In the genomic region with DNA sequence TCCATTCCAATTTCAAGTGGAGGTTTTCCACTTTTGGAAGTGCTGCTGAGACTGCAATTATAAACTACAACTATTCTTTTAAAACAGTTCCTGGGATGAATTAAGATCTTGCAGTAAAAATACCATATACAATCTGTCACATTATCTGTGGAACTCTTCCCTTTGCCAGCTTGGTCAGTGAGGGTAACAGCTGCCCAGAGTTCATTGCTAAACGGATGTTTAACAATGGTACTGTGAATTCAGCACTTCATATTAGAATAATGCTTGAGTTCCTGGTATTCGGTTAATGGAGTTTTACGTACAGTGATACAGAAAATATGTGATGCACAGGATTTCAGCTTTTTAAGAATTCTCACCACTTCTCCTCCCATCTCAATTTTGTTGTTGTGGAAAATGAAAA, we compare ENCODE assay signal across 13 cellular contexts. TPM values are rescaled to one million over a fixed set of nuclear protein-coding genes. Genes with fewer than 3 reads are reported as not detected.
DNase-seq lines count a peak whose midpoint lies in the region; ATAC-seq and TF ChIP-seq lines count a peak whose summit lies in the region.
"Had no signal": no experiment of that assay in that cellular context is flagged by ENCODE, and none has a peak within 500 bp of the region (broad histone marks: within the 10 kb centered on the region; RNA-seq: fewer than 3 reads in every experiment).

No MANE protein-coding gene starts in this region.

- peak overlapping the region; percentile 56 for H3K27ac Mint-ChIP-seq in activated T-cell treated with anti-CD3 and anti-CD28 coated beads, Interleukin-2, amount 50 U/mL, for 72 hours
- H3K27ac Mint-ChIP-seq in T-cell: peak overlapping the region; percentile 82 to 88
- H3K27ac Mint-ChIP-seq in effector memory CD8-positive, alpha-beta T cell: peak overlapping the region; percentile 81 to 92
- H3K27ac Mint-ChIP-seq in stimulated activated naive B cell treated with anti-CD40 and anti-IgM and Interleukin-4, amounts not matched to agents 10 μg/mL and 1 μg/mL and 100 μg/mL, for 72 hours: peak overlapping the region; percentile 65

- H3K27me3 ChIP-seq in PC-9 (ENCODE audit: insufficient read depth, low read depth): no peaks in the 10 kb centered on the region
- H3K27me3 ChIP-seq: esophagus muscularis mucosa had no signal

- no peaks in the 10 kb centered on the region for H3K9me2 ChIP-seq in PC-9 (ENCODE audit: insufficient read depth)

- H3K36me3 Mint-ChIP-seq in activated T-cell treated with anti-CD3 and anti-CD28 coated beads, Interleukin-2, amount 50 U/mL, for 72 hours (ENCODE audit: insufficient read depth in 2 of 2): peaks cover 3 to 24% of the 10 kb centered on the region in 2 donors
- H3K36me3 Mint-ChIP-seq in T-cell: peaks cover 44% of the 10 kb centered on the region
- peaks cover 66% of the 10 kb centered on the region for H3K36me3 Mint-ChIP-seq in effector memory CD8-positive, alpha-beta T cell (ENCODE audit: insufficient read depth)
- peaks cover 35 to 52% of the 10 kb centered on the region in 2 donors for H3K36me3 Mint-ChIP-seq in stimulated activated naive B cell treated with anti-CD40 and anti-IgM and Interleukin-4, amounts not matched to agents 10 μg/mL and 1 μg/mL and 100 μg/mL, for 72 hours

- CTCF ChIA-PET in T-cell (lab: Charles Lee) (interaction anchor here in 1 of 2 donors (1.2 to 2.3 kb wide), 2 partner anchors 20 to 46 kb away, joined by 3 to 8 read pairs; no protein-coding TSS in a partner anchor), PC-9 (lab: Charles Lee) (interaction anchor here (0.6 to 1.6 kb wide), 5 partner anchors 11 to 722 kb away, joined by 3 to 4 read pairs (median 3); no protein-coding TSS in a partner anchor)

- no peak overlapping the region for H2AFZ ChIP-seq in PC-9

- no peaks in the 10 kb centered on the region for H3K9me3 Mint-ChIP-seq in activated T-cell treated with anti-CD3 and anti-CD28 coated beads, Interleukin-2, amount 50 U/mL, for 72 hours
- no peaks in the 10 kb centered on the region for H3K9me3 Mint-ChIP-seq in T-cell
- H3K9me3 Mint-ChIP-seq in effector memory CD8-positive, alpha-beta T cell: no peaks in the 10 kb centered on the region
- H3K9me3 Mint-ChIP-seq in stimulated activated naive B cell treated with anti-CD40 and anti-IgM and Interleukin-4, amounts not matched to agents 10 μg/mL and 1 μg/mL and 100 μg/mL, for 72 hours: no peaks in the 10 kb centered on the region

- no peaks in the 10 kb centered on the region for H3K79me2 ChIP-seq in PC-9 (ENCODE audit: low read depth)

- TF ChIP-seq CTCF in PC-9 (conservative IDR thresholded peaks at IDR 0.05): no peak

- H3K27ac ChIP-seq in PC-9: no peak overlapping the region
- H3K27ac ChIP-seq: esophagus muscularis mucosa had no signal

- no peaks in the 10 kb centered on the region for H3K9me3 ChIP-seq in PC-9 (ENCODE audit: insufficient read depth, low read depth)
- H3K9me3 ChIP-seq: esophagus muscularis mucosa had no signal

- BruUV-seq in PC-9 (replicated peaks; lab: Mats Ljungman, UMichigan): no TSS peak

- no peak overlapping the region for H3K4me2 ChIP-seq in PC-9

- intact Hi-C loops in PC-9 (cut with micrococcal nuclease; ENCODE audit: unreplicated experiment): no loop called here

- H3K27me3 Mint-ChIP-seq in activated T-cell treated with anti-CD3 and anti-CD28 coated beads, Interleukin-2, amount 50 U/mL, for 72 hours (ENCODE audit: low read depth): no peaks in the 10 kb centered on the region
- no peaks in the 10 kb centered on the region for H3K27me3 Mint-ChIP-seq in T-cell
- H3K27me3 Mint-ChIP-seq in effector memory CD8-positive, alpha-beta T cell: no peaks in the 10 kb centered on the region
- no peaks in the 10 kb centered on the region for H3K27me3 Mint-ChIP-seq in stimulated activated naive B cell treated with anti-CD40 and anti-IgM and Interleukin-4, amounts not matched to agents 10 μg/mL and 1 μg/mL and 100 μg/mL, for 72 hours

- ATAC-seq in activated T-cell treated with anti-CD3 and anti-CD28 coated beads, Interleukin-2, amount 50 U/mL, for 72 hours (replicated peaks in 1 of 2): no peak
- ATAC-seq in T-cell (replicated peaks in 1 of 4): no peak
- ATAC-seq in effector memory CD8-positive, alpha-beta T cell (replicated peaks): no peak
- no peak for ATAC-seq in stimulated activated naive B cell treated with anti-CD40 and anti-IgM and Interleukin-4, amounts not matched to agents 10 μg/mL and 1 μg/mL and 100 μg/mL, for 72 hours (replicated peaks)

- H3K4me3 ChIP-seq in PC-9: no peak overlapping the region
- H3K4me3 ChIP-seq: esophagus muscularis mucosa, lung had no signal

- no peak for DNase-seq in activated T-cell treated with anti-CD3 and anti-CD28 coated beads, Interleukin-2, amount 50 U/mL, for 72 hours
- DNase-seq in activated T-cell treated with anti-CD3 and anti-CD28 coated beads, Interleukin-2, amount 50 U/mL, for 1 hour: no peak
- DNase-seq in T-cell (no peak), PC-9 (no peak), NAMALWA (ENCODE audit: low spot score) (no peak)
- no peak for DNase-seq in effector memory CD8-positive, alpha-beta T cell
- DNase-seq in stimulated activated naive B cell treated with anti-CD40 and anti-IgM and Interleukin-4, amounts not matched to agents 10 μg/mL and 1 μg/mL and 100 μg/mL, for 72 hours: no peak
- DNase-seq in stimulated activated CD4-positive, alpha-beta T cell treated with anti-CD3 and anti-CD28 coated beads, Interleukin-4, amount 100 ng/mL, for 1 hour: no peak
- DNase-seq: NCI-H1092, NCI-H446 had no signal

- peak overlapping the region; percentile 65 to 72 for H3K4me3 Mint-ChIP-seq in activated T-cell treated with anti-CD3 and anti-CD28 coated beads, Interleukin-2, amount 50 U/mL, for 72 hours
- peak overlapping the region; percentile 37 to 75 (median 45) for H3K4me3 Mint-ChIP-seq in T-cell
- peak overlapping the region; percentile 59 to 66 for H3K4me3 Mint-ChIP-seq in effector memory CD8-positive, alpha-beta T cell
- peak overlapping the region; percentile 21 to 28 for H3K4me3 Mint-ChIP-seq in stimulated activated naive B cell treated with anti-CD40 and anti-IgM and Interleukin-4, amounts not matched to agents 10 μg/mL and 1 μg/mL and 100 μg/mL, for 72 hours

- H3K4me1 Mint-ChIP-seq in activated T-cell treated with anti-CD3 and anti-CD28 coated beads, Interleukin-2, amount 50 U/mL, for 72 hours (ENCODE audit: low read depth): peaks cover 63% of the 10 kb centered on the region
- H3K4me1 Mint-ChIP-seq in T-cell: peaks cover 68 to 77% (median 76%) of the 10 kb centered on the region in 3 donors
- peaks cover 42 to 64% of the 10 kb centered on the region in 2 donors for H3K4me1 Mint-ChIP-seq in effector memory CD8-positive, alpha-beta T cell (ENCODE audit: low read depth in 2 of 2)
- H3K4me1 Mint-ChIP-seq in stimulated activated naive B cell treated with anti-CD40 and anti-IgM and Interleukin-4, amounts not matched to agents 10 μg/mL and 1 μg/mL and 100 μg/mL, for 72 hours: peaks cover 31 to 73% of the 10 kb centered on the region in 2 donors

- 0 out of 2 replicates have a peak, but pooled peaks cover 4% of the 10 kb centered on the region for H3K36me3 ChIP-seq in PC-9 (ENCODE audit: low read depth)

- 0 out of 2 replicates have a peak, but pooled peaks cover 3% of the 10 kb centered on the region for H3F3A ChIP-seq in PC-9 (ENCODE audit: insufficient read depth, low read depth)

- no peaks in the 10 kb centered on the region for H4K20me1 ChIP-seq in PC-9 (ENCODE audit: insufficient read depth)

- POLR2A ChIA-PET in T-cell (lab: Charles Lee) (interaction anchor here in 1 of 2 donors (1.1 kb wide), 1 partner anchor 10 kb away, joined by 3 read pairs; no protein-coding TSS in a partner anchor), PC-9 (lab: Charles Lee; ENCODE audit: unreplicated experiment) (interaction anchor here (0.6 kb wide), 1 partner anchor 79 kb away, joined by 4 read pairs; no protein-coding TSS in a partner anchor)

- H3K4me1 ChIP-seq in PC-9 (replicated peaks; ENCODE audit: insufficient read depth): no peaks in the 10 kb centered on the region

RNA-seq across cellular contexts. Expression of a gene that starts 51.5 kb away (rescaled TPM):
- under 1 TPM; 0.23 to 0.58 TPM for total RNA-seq in activated T-cell treated with anti-CD3 and anti-CD28 coated beads, Interleukin-2, amount 50 U/mL, for 72 hours
- total RNA-seq in T-cell (under 1 TPM in 1 of 5 donors, not detected in 4; 0.09 TPM), PC-9 (2021) (0.15 TPM in 1 of 2 replicates, not detected in the other)
- total RNA-seq: HT1080 had no signal
